ENCODE assay signal across 8 cellular contexts in the genomic region with DNA sequence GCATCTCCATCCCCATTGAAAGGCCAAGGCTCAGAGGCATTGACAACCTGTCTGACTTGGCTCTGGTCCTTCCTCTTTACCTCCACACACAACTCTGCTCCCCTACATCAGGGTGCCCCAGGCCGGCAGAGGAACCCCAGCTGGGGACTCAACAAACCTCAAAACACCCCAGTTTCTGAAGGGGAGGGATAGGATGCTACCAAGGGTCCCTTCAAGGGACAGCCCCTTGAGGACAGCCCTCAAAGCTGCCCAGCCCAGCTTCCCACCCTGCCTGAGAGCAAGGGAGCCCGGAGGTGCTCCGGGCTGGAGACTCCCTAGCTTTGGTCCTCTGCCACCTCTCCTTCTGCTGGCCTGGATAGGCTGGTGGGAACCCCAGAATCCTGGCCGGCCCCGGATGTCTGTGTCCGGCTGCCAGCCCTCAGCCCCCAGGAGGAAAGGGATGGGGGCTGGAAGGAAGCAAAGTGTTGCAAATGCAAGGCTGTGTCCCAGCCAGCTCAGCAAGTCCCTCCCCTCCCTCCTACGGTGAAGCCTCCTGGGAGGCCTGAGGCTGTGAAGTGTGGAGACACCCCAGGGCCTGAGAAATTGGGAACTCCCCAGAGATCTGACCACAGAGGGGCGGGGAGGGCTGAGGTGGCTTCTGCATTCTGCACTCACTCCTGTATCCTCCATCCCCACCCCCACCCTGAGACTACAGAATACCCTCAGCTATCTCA. TPM values are rescaled to one million over a fixed set of nuclear protein-coding genes. Genes with fewer than 3 reads are reported as not detected.
A peak's percentile ranks its signal among the peaks of the same experiment; 100 is the strongest.
DNase-seq lines count a peak whose midpoint lies in the region; ATAC-seq and TF ChIP-seq lines count a peak whose summit lies in the region.

No MANE protein-coding gene starts in this region.

- H3K9ac ChIP-seq in HUES64 (ENCODE audit: low read depth, low read length), result no peak overlapping the region

- peaks cover 8% of the 10 kb centered on the region for H3K27me3 ChIP-seq in HUES64 (ENCODE audit: insufficient read depth, low read length)

- WGBS in HUES64, result 62% methylated on average over 8 of the region's 8 CpGs

- H3K4me3 ChIP-seq in HUES64 (ENCODE audit: low read length), result peak overlapping the region; percentile 94; the same call in 1 of the 2 replicates
- no peak overlapping the region for H3K4me3 ChIP-seq in fibroblast of the aortic adventitia (ENCODE audit: low read depth, low read length)

- peaks cover 23% of the 10 kb centered on the region for H3K4me1 ChIP-seq in HUES64 (ENCODE audit: insufficient read depth, low read length)

- no peak for ATAC-seq in HG03520 (IDR thresholded peaks at IDR 0.05; ENCODE audit: unreplicated experiment)

- peak; percentile 38 for DNase-seq in D341Med (ENCODE audit: low spot score)
- peak; percentile 68 for DNase-seq in activated CD4-positive, alpha-beta T cell treated with anti-CD3 and anti-CD28 coated beads for 48 hours
- peak; percentile 25 for DNase-seq in fibroblast of the aortic adventitia (ENCODE audit: low read depth)
- DNase-seq in stimulated activated CD4-positive, alpha-beta T cell treated with anti-CD3 and anti-CD28 coated beads, Interleukin-12 subunit alpha, Interleukin-12 subunit beta, amount 100 ng/mL, for 4 hours, result peak; percentile 32
- no peak for DNase-seq in cerebellar nuclear complex (lab: John Stamatoyannopoulos, UW)
- DNase-seq in iPS-NIHi7 (ENCODE audit: extremely low spot score), result no peak

- H3K36me3 ChIP-seq in HUES64 (ENCODE audit: insufficient read depth, low read length), result peaks cover 29% of the 10 kb centered on the region

- H3K27ac ChIP-seq in HUES64 (ENCODE audit: low read depth, low read length), result no peak overlapping the region

- H3K9me3 ChIP-seq in HUES64 (ENCODE audit: insufficient read depth, low read depth, low read length), result no peaks in the 10 kb centered on the region

- no peak for TF ChIP-seq CTCF in fibroblast of the aortic adventitia (IDR thresholded peaks at IDR 0.05; ENCODE audit: insufficient read depth, low read length)

RNA-seq across cellular contexts. Expression of a gene that starts 1.1 kb away (rescaled TPM):
- polyA plus RNA-seq in HUES64 (2013, experiment 1 of 2), result 545 TPM
- 572 TPM for polyA plus RNA-seq in HUES64 (2013, experiment 2 of 2)
- 14.4 and 106 TPM in 2 replicates for total RNA-seq in fibroblast of the aortic adventitia (ENCODE audit: low replicate concordance)

RNA-seq across cellular contexts. Expression of a gene that starts 25.2 kb away (rescaled TPM):
- 2.5 TPM for polyA plus RNA-seq in HUES64 (2013, experiment 1 of 2)
- polyA plus RNA-seq in HUES64 (2013, experiment 2 of 2), result 1.9 TPM
- total RNA-seq in fibroblast of the aortic adventitia (ENCODE audit: low replicate concordance), result 1.6 and 1.7 TPM in 2 replicates

RNA-seq across cellular contexts. Expression of a gene that starts 25.2 kb away (rescaled TPM):
- 0.20 TPM for polyA plus RNA-seq in HUES64 (2013, experiment 1 of 2)
- not detected for polyA plus RNA-seq in HUES64 (2013, experiment 2 of 2)
- total RNA-seq in fibroblast of the aortic adventitia (ENCODE audit: low replicate concordance), result 1.2 and 2.3 TPM in 2 replicates

RNA-seq across cellular contexts. Expression of a gene that starts 45.2 kb away (rescaled TPM):
- 76.7 TPM for polyA plus RNA-seq in HUES64 (2013, experiment 1 of 2)
- 86.6 TPM for polyA plus RNA-seq in HUES64 (2013, experiment 2 of 2)
- total RNA-seq in fibroblast of the aortic adventitia (ENCODE audit: low replicate concordance), result 42.9 and 95.8 TPM in 2 replicates

RNA-seq across cellular contexts. Expression of a gene that starts 57.1 kb away (rescaled TPM):
- polyA plus RNA-seq in HUES64 (2013, experiment 1 of 2), result 23.6 TPM
- 25.2 TPM for polyA plus RNA-seq in HUES64 (2013, experiment 2 of 2)
- total RNA-seq in fibroblast of the aortic adventitia (ENCODE audit: low replicate concordance), result 47.6 and 52.3 TPM in 2 replicates

Comparison
In these comparisons a context has a peak if more than half of its experiments do, and no peak if none do; other contexts are left out.
1. DNase-seq: peak in D341Med (single experiment), activated CD4-positive, alpha-beta T cell treated with anti-CD3 and anti-CD28 coated beads for 48 hours (single experiment), fibroblast of the aortic adventitia (single experiment) and stimulated activated CD4-positive, alpha-beta T cell treated with anti-CD3 and anti-CD28 coated beads, Interleukin-12 subunit alpha, Interleukin-12 subunit beta, amount 100 ng/mL, for 4 hours (single experiment); none in cerebellar nuclear complex (0 of 2) and iPS-NIHi7 (single experiment).